ENCODE assay signal across 1 cellular context in the genomic region with DNA sequence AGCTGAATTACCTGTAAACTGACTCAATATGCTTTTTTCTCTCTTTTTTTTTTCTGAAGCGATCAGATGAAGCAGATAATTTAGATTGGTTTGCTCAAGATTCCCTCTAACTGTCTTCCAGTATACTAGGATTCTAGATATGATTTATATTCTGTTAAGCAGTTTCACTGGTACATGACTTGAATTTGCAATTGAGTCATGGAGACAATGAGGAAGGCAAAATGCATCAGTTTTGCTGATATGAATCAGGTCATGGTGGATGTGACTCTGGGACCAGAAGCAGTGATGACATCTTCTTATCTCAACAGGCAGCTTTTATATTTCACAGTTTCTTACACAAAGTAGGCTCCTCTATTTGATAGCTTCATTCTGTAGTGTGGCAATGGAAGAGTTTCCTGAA.
TF ChIP-seq lines count a peak whose summit lies in the region.

No MANE protein-coding gene starts in this region.

TF ChIP-seq in SK-N-SH treated with all-trans-retinoic acid at 6 μM for 48 hours, 23 proteins besides CTCF, POLR2A, EP300 and RAD21 (continued from another document):
- TF ChIP-seq, protein P1, sequence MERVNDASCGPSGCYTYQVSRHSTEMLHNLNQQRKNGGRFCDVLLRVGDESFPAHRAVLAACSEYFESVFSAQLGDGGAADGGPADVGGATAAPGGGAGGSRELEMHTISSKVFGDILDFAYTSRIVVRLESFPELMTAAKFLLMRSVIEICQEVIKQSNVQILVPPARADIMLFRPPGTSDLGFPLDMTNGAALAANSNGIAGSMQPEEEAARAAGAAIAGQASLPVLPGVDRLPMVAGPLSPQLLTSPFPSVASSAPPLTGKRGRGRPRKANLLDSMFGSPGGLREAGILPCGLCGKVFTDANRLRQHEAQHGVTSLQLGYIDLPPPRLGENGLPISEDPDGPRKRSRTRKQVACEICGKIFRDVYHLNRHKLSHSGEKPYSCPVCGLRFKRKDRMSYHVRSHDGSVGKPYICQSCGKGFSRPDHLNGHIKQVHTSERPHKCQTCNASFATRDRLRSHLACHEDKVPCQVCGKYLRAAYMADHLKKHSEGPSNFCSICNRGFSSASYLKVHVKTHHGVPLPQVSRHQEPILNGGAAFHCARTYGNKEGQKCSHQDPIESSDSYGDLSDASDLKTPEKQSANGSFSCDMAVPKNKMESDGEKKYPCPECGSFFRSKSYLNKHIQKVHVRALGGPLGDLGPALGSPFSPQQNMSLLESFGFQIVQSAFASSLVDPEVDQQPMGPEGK (CRISPR knock-in tag; IDR thresholded peaks at IDR 0.05; ENCODE audit: borderline replicate concordance), result no peak
- TF ChIP-seq GLIS3 (CRISPR knock-in tag; IDR thresholded peaks at IDR 0.05) (no peak), ZNF8 (CRISPR knock-in tag; IDR thresholded peaks at IDR 0.05) (no peak), ISL1 (CRISPR knock-in tag; IDR thresholded peaks at IDR 0.05) (no peak), PPARA (CRISPR knock-in tag; IDR thresholded peaks at IDR 0.05; ENCODE audit: borderline replicate concordance) (no peak), ZFP30 (CRISPR knock-in tag; IDR thresholded peaks at IDR 0.05) (no peak), CSDC2 (CRISPR knock-in tag; IDR thresholded peaks at IDR 0.05) (no peak), TCF4 (CRISPR knock-in tag; IDR thresholded peaks at IDR 0.05; ENCODE audit: borderline replicate concordance) (no peak), OSR1 (CRISPR knock-in tag; IDR thresholded peaks at IDR 0.05) (no peak), BACH2 (CRISPR knock-in tag; IDR thresholded peaks at IDR 0.05; ENCODE audit: borderline replicate concordance) (no peak), ARNTL (CRISPR knock-in tag; IDR thresholded peaks at IDR 0.05; ENCODE audit: borderline replicate concordance, low read depth) (no peak), ESRRG (CRISPR knock-in tag; IDR thresholded peaks at IDR 0.05) (no peak)
- TF ChIP-seq, protein P2, sequence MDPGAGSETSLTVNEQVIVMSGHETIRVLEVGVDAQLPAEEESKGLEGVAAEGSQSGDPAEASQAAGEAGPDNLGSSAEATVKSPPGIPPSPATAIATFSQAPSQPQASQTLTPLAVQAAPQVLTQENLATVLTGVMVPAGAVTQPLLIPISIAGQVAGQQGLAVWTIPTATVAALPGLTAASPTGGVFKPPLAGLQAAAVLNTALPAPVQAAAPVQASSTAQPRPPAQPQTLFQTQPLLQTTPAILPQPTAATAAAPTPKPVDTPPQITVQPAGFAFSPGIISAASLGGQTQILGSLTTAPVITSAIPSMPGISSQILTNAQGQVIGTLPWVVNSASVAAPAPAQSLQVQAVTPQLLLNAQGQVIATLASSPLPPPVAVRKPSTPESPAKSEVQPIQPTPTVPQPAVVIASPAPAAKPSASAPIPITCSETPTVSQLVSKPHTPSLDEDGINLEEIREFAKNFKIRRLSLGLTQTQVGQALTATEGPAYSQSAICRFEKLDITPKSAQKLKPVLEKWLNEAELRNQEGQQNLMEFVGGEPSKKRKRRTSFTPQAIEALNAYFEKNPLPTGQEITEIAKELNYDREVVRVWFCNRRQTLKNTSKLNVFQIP (CRISPR knock-in tag; IDR thresholded peaks at IDR 0.05; ENCODE audit: borderline replicate concordance, low read depth), result no peak
- TF ChIP-seq, protein P3, sequence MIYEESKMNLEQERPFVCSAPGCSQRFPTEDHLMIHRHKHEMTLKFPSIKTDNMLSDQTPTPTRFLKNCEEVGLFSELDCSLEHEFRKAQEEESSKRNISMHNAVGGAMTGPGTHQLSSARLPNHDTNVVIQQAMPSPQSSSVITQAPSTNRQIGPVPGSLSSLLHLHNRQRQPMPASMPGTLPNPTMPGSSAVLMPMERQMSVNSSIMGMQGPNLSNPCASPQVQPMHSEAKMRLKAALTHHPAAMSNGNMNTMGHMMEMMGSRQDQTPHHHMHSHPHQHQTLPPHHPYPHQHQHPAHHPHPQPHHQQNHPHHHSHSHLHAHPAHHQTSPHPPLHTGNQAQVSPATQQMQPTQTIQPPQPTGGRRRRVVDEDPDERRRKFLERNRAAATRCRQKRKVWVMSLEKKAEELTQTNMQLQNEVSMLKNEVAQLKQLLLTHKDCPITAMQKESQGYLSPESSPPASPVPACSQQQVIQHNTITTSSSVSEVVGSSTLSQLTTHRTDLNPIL (CRISPR knock-in tag; IDR thresholded peaks at IDR 0.05; ENCODE audit: low read depth), result no peak
